21 cellular contexts compared by ENCODE assay signal in genomic region chr7:127702253-127702652, GRCh38.
"Had no signal": no experiment of that assay in that cellular context is flagged by ENCODE, and none has a peak within 500 bp of the region (broad histone marks: within the 10 kb centered on the region; RNA-seq: fewer than 3 reads in every experiment).

No MANE protein-coding gene starts in this region.

- DNase-seq: activated CD4-positive, alpha-beta T cell treated with anti-CD3 and anti-CD28 coated beads for 4 hours; activated CD8-positive, alpha-beta memory T cell treated with anti-CD3 and anti-CD28 coated beads, Interleukin-2, amount 50 U/mL, for 4 hours; activated CD8-positive, alpha-beta T cell treated with anti-CD3 and anti-CD28 coated beads for 36 hours; activated gamma-delta T cell treated with Interleukin-2 at 50 U/mL for 16 hours; activated naive CD4-positive, alpha-beta T cell treated with anti-CD3 and anti-CD28 coated beads, Interleukin-2, amount 50 U/mL, for 16 hours; activated T-cell treated with anti-CD3 and anti-CD28 coated beads, Interleukin-2, amount 50 U/mL, for 72 hours; amygdala; cerebellar nuclear complex; Karpas-422; MM.1S; NCI-H1105; NCI-H1436; NCI-H2171; NCI-H2227 treated with DMSO at 0.1 percent for 48 hours; NCI-H526 treated with DMSO at 0.1 percent for 48 hours; NCI-H82; PC-3; SHP77 treated with DMSO at 0.1 percent for 48 hours; T-cell; WERI-Rb-1 had no signal

- H3K27ac ChIP-seq: WERI-Rb-1 had no signal

- ATAC-seq: activated CD4-positive, CD25-positive, alpha-beta regulatory T cell treated with anti-CD3 and anti-CD28 coated beads, Interleukin-2, amount 50 U/mL, for 24 hours; activated CD8-positive, alpha-beta T cell treated with anti-CD3 and anti-CD28 coated beads for 36 hours; activated T-cell treated with anti-CD3 and anti-CD28 coated beads, Interleukin-2, amount 50 U/mL, for 72 hours; PC-3; T-cell had no signal
